ENCODE assay signal across 17 cellular contexts in the genomic region with DNA sequence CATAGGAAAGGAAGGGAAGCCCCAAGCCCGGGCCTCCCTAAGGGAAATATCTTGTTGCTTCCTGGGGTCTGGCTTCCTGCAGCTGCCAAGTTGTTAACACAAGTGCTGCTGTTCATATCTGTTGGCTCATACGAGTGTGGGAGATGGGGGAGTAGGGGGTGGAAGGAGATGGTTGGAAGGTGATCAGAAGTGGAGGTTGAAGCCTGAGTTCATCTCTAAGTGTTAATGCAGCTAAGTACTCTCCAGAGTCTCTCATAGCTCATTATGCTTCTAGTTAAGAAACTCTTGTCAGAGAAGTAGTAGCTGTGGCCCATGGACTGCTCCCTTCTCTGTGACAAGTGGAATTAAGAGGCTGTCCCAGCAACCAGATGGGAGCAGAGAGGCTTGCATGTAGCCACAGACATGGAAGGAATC.
DNase-seq lines count a peak whose midpoint lies in the region; ATAC-seq and TF ChIP-seq lines count a peak whose summit lies in the region.
"Had no signal": no experiment of that assay in that cellular context is flagged by ENCODE, and none has a peak within 500 bp of the region (broad histone marks: within the 10 kb centered on the region; RNA-seq: fewer than 3 reads in every experiment).

No MANE protein-coding gene starts in this region.

- H3K27me3 Mint-ChIP-seq in H9 (ENCODE audit: low read depth): no peaks in the 10 kb centered on the region
- no peaks in the 10 kb centered on the region for H3K27me3 Mint-ChIP-seq in activated T-helper 17 cell treated with anti-CD3 and anti-CD28 coated beads, Interleukin-2, amount 50 U/mL, for 72 hours
- H3K27me3 Mint-ChIP-seq: activated naive CD8-positive, alpha-beta T cell; CD4-positive, alpha-beta T cell had no signal

- H3K14ac ChIP-seq in H9 (ENCODE audit: insufficient read depth, low read length): no peak overlapping the region

- H4K20me1 ChIP-seq in H9 (ENCODE audit: control insufficient read depth, insufficient read depth, insufficient read length): no peaks in the 10 kb centered on the region

- H3K27me3 ChIP-seq in H9 (ENCODE audit: insufficient read depth, low read length) (no peaks in the 10 kb centered on the region), gastrocnemius medialis (no peaks in the 10 kb centered on the region)
- H3K27me3 ChIP-seq: foreskin keratinocyte had no signal

- no peak overlapping the region for H3K4ac ChIP-seq in H9 (ENCODE audit: low read depth, low read length)

- H3K27ac Mint-ChIP-seq in H9: peak overlapping the region in 2 of 3 experiments; percentile 78 to 86; a peak in 3 of 7 replicates
- no peak overlapping the region for H3K27ac Mint-ChIP-seq in activated T-helper 17 cell treated with anti-CD3 and anti-CD28 coated beads, Interleukin-2, amount 50 U/mL, for 72 hours
- H3K27ac Mint-ChIP-seq: activated naive CD8-positive, alpha-beta T cell; CD4-positive, alpha-beta T cell; T-helper 1 cell treated with Interleukin-12 subunit alpha and Interleukin-12 subunit beta and Interleukin-4 antibody, amounts not matched to agents 30 μg/mL and 1 μg/mL, for 36 hours had no signal

- H3K9ac ChIP-seq in H9 (ENCODE audit: extremely low read depth, insufficient read length, low read length): no peak overlapping the region

- peak overlapping the region; percentile 86 for H2AFZ ChIP-seq in H9 (ENCODE audit: low read length)

- no peaks in the 10 kb centered on the region for H3K79me2 ChIP-seq in H9 (ENCODE audit: insufficient read depth, low read length)

- H3K9me3 ChIP-seq in H9 (ENCODE audit: control insufficient read depth, low read depth, low read length) (no peaks in the 10 kb centered on the region), gastrocnemius medialis (no peaks in the 10 kb centered on the region)

- H3K4me1 ChIP-seq in H9 (ENCODE audit: insufficient read depth, low read length) (peaks cover 4% of the 10 kb centered on the region; the same call in 1 of the 2 replicates), gastrocnemius medialis (peaks cover 28 to 31% of the 10 kb centered on the region in 2 donors)
- H3K4me1 ChIP-seq: foreskin keratinocyte had no signal

- TF ChIP-seq CTCF in H9 (conservative IDR thresholded peaks at IDR 0.05) (no peak), gastrocnemius medialis (IDR thresholded peaks at IDR 0.05 in 4 of 5, conservative IDR thresholded peaks at IDR 0.05 in 1 of 5) (no peak)

- no peak for TF ChIP-seq POLR2A in gastrocnemius medialis (IDR thresholded peaks at IDR 0.05)

- no peak overlapping the region for H3K18ac ChIP-seq in H9 (ENCODE audit: insufficient read length, low read depth, low read length)

- peak overlapping the region in 1 of 2 experiments; percentile 58; a peak in 1 of 5 replicates for H3K4me3 Mint-ChIP-seq in H9
- H3K4me3 Mint-ChIP-seq in activated T-helper 17 cell treated with anti-CD3 and anti-CD28 coated beads, Interleukin-2, amount 50 U/mL, for 72 hours: no peak overlapping the region
- H3K4me3 Mint-ChIP-seq: activated naive CD8-positive, alpha-beta T cell; CD4-positive, alpha-beta T cell; T-helper 1 cell treated with Interleukin-12 subunit alpha and Interleukin-12 subunit beta and Interleukin-4 antibody, amounts not matched to agents 30 μg/mL and 1 μg/mL, for 36 hours had no signal

- no peaks in the 10 kb centered on the region for H3K36me3 ChIP-seq in gastrocnemius medialis

- H3K56ac ChIP-seq in H9 (ENCODE audit: insufficient read length, low read depth, low read length): no peak overlapping the region

- H3K27ac ChIP-seq in H9 (ENCODE audit: insufficient read length, low read depth, low read length): no peak overlapping the region
- H3K27ac ChIP-seq in gastrocnemius medialis: peak overlapping the region; percentile 67 to 85 (median 76)
- H3K27ac ChIP-seq: foreskin keratinocyte had no signal

- no peak overlapping the region for H3K4me3 ChIP-seq in gastrocnemius medialis

- no peak overlapping the region for H4K5ac ChIP-seq in H9 (ENCODE audit: insufficient read length, low read depth, low read length)

- no peaks in the 10 kb centered on the region for H3K36me3 Mint-ChIP-seq in H9 (ENCODE audit: insufficient read depth in 1 of 3, low read depth in 3 of 3)
- no peaks in the 10 kb centered on the region for H3K36me3 Mint-ChIP-seq in activated T-helper 17 cell treated with anti-CD3 and anti-CD28 coated beads, Interleukin-2, amount 50 U/mL, for 72 hours (ENCODE audit: low read depth)
- H3K36me3 Mint-ChIP-seq: activated naive CD8-positive, alpha-beta T cell had no signal

- H3K9me3 Mint-ChIP-seq in H9: no peaks in the 10 kb centered on the region
- peaks cover 17% of the 10 kb centered on the region for H3K9me3 Mint-ChIP-seq in activated T-helper 17 cell treated with anti-CD3 and anti-CD28 coated beads, Interleukin-2, amount 50 U/mL, for 72 hours
- H3K9me3 Mint-ChIP-seq: T-helper 1 cell treated with Interleukin-12 subunit alpha and Interleukin-12 subunit beta and Interleukin-4 antibody, amounts not matched to agents 30 μg/mL and 1 μg/mL, for 36 hours had no signal

- DNase-seq in H9 (no peak), NCI-H510A (lab: John Stamatoyannopoulos, UW) (peak; percentile 87), left ventricle myocardium superior (no peak), gastrocnemius medialis (no peak), AG20443 (ENCODE audit: low spot score) (no peak)
- DNase-seq: activated CD4-positive, alpha-beta T cell treated with anti-CD3 and anti-CD28 coated beads for 4 hours; activated T-cell treated with anti-CD3 and anti-CD28 coated beads for 4 hours; caudate nucleus; CD4-positive, alpha-beta T cell; foreskin keratinocyte; NCI-H446 treated with DMSO at 0.1 percent for 48 hours; stimulated activated CD4-positive, alpha-beta T cell treated with anti-CD3 and anti-CD28 coated beads, Interleukin-2, amount 100 ng/mL, for 24 hours had no signal

- H4K91ac ChIP-seq in H9 (ENCODE audit: insufficient read length, low read depth, low read length): no peak overlapping the region

- ATAC-seq in left ventricle myocardium superior (peak; percentile 83), gastrocnemius medialis (peak; percentile 65 to 71), GM18909 (IDR thresholded peaks at IDR 0.05; ENCODE audit: poor library complexity, unreplicated experiment) (no peak)
- ATAC-seq in activated T-helper 17 cell treated with anti-CD3 and anti-CD28 coated beads, Interleukin-2, amount 50 U/mL, for 72 hours (replicated peaks): no peak
- ATAC-seq: foreskin keratinocyte, HepG2 had no signal

- H3T11ph ChIP-seq in H9 (ENCODE audit: low read length): no peak overlapping the region

- H3K23ac ChIP-seq in H9 (ENCODE audit: insufficient read length, low read depth, low read length): no peak overlapping the region

- no peaks in the 10 kb centered on the region for H3K79me1 ChIP-seq in H9 (ENCODE audit: insufficient read depth, low read depth, low read length, poor library complexity, severe bottlenecking)

- intact Hi-C loops in left ventricle myocardium superior (cut with micrococcal nuclease): no loop called here
- intact Hi-C loops in gastrocnemius medialis (cut with DNase I; ENCODE audit: low total_unique reads): loop anchor here (10.0 kb wide), 1 partner anchor 109 kb away; no protein-coding TSS in a partner anchor

- no peak overlapping the region for H3K4me2 ChIP-seq in H9 (ENCODE audit: insufficient read depth, insufficient read length, low read length)

- H2BK120ac ChIP-seq in H9 (ENCODE audit: low read depth, low read length, poor library complexity, severe bottlenecking): no peak overlapping the region

- H2BK5ac ChIP-seq in H9 (ENCODE audit: insufficient read length, low read length): no peak overlapping the region

- in situ Hi-C loops in gastrocnemius medialis (cut with MboI; ENCODE audit: low sequenced_read_pairs in 4 of 4): no loop called here

- H2BK12ac ChIP-seq in H9 (ENCODE audit: insufficient read length, low read depth, low read length): no peak overlapping the region

- no peak overlapping the region for H2AK5ac ChIP-seq in H9 (ENCODE audit: insufficient read length, low read length)

- H2BK15ac ChIP-seq in H9 (ENCODE audit: low read depth, low read length): no peak overlapping the region

- H4K8ac ChIP-seq in H9 (replicated peaks; ENCODE audit: insufficient read length, low read depth, low read length): no peak overlapping the region

- H3K4me1 Mint-ChIP-seq in H9: peaks cover 5 to 8% of the 10 kb centered on the region in 2 experiments
- no peaks in the 10 kb centered on the region for H3K4me1 Mint-ChIP-seq in activated T-helper 17 cell treated with anti-CD3 and anti-CD28 coated beads, Interleukin-2, amount 50 U/mL, for 72 hours

- H3K23me2 ChIP-seq in H9 (ENCODE audit: insufficient read length, low read depth, low read length, poor library complexity, severe bottlenecking): no peaks in the 10 kb centered on the region

- H2BK20ac ChIP-seq in H9 (ENCODE audit: low read depth, low read length, poor library complexity, severe bottlenecking): no peak overlapping the region

- no CpG with 5 or more reads among the region's 2 CpGs for WGBS in H9 (ENCODE audit: extremely low coverage, insufficient read length, low lambda C conversion rate)

Comparison
In these comparisons a context has a peak if more than half of its experiments do, and no peak if none do; other contexts are left out.
1. ATAC-seq: peak in left ventricle myocardium superior (single experiment) and gastrocnemius medialis (2 of 2); none in activated T-helper 17 cell treated with anti-CD3 and anti-CD28 coated beads, Interleukin-2, amount 50 U/mL, for 72 hours (single experiment) and GM18909 (single experiment).